Comparison of ENCODE assay signal across 1 cellular context in genomic region chr3:135927170-135927569, GRCh38.
TF ChIP-seq lines count a peak whose summit lies in the region.

No MANE protein-coding gene starts in this region.

TF ChIP-seq in GM23338, 12 proteins besides CTCF, POLR2A, EP300 and RAD21 (continued from another document):
- TF ChIP-seq ZNF462 (CRISPR knock-in tag; IDR thresholded peaks at IDR 0.05) = no peak
- TF ChIP-seq CREB1 (CRISPR knock-in tag; IDR thresholded peaks at IDR 0.05; ENCODE audit: low read depth) = no peak
- TF ChIP-seq NANOG (IDR thresholded peaks at IDR 0.05; ENCODE audit: borderline replicate concordance) = no peak
- TF ChIP-seq POLR2AphosphoS5 (IDR thresholded peaks at IDR 0.05; ENCODE audit: low read depth) = no peak
- no peak for TF ChIP-seq EZH2 (IDR thresholded peaks at IDR 0.05; ENCODE audit: low read depth, unreplicated experiment)
- TF ChIP-seq ZNF114 (CRISPR knock-in tag; IDR thresholded peaks at IDR 0.05) = no peak
- TF ChIP-seq ETS1 (IDR thresholded peaks at IDR 0.05) = no peak
